1 cellular context compared by ENCODE assay signal in the genomic region with DNA sequence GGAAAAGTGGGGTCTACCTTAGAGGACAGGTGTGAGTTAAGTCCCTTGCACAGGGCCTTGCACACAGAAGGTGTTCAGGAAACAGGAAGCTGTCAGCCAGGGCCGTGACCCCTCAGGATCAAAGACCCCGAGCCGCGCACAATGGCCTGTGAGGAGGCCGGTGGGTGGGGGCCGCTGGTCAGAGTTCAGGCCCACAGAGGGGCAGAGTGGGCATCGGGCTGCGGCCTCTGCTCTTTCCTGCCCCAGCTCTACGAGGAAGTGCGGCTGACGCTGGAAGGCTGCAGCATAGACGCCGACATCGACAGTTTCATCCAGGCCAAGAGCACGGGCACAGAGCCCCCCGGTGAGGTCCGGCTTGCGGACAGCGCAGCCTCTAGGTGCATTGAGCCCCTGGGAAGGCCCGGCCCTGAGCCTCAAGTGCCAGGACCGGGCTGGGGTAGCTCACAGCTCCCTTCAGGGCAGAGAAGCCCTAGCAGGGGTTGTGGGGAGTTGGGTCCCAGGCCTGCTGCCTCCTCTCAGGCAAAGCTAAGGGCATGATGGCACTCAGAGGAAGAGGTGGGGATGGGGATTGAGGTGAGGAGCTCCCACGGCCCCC.
TF ChIP-seq lines count a peak whose summit lies in the region.

No MANE protein-coding gene starts in this region.

TF ChIP-seq in HepG2, 621 proteins besides CTCF, POLR2A, EP300 and RAD21 (continued from another document and continues in another):
- TF ChIP-seq, protein P1, sequence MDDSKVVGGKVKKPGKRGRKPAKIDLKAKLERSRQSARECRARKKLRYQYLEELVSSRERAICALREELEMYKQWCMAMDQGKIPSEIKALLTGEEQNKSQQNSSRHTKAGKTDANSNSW (CRISPR knock-in tag; IDR thresholded peaks at IDR 0.05; ENCODE audit: borderline replicate concordance), result no peak
- peak; percentile 82 for TF ChIP-seq ZFY (CRISPR knock-in tag; IDR thresholded peaks at IDR 0.05)
- TF ChIP-seq FOXO1 (CRISPR knock-in tag; IDR thresholded peaks at IDR 0.05), result peak; percentile 66; the same call in 1 of the 2 replicates
- no peak for TF ChIP-seq GLMP (CRISPR knock-in tag; IDR thresholded peaks at IDR 0.05; ENCODE audit: borderline replicate concordance)
- peak; percentile 40; the same call in 1 of the 2 replicates for TF ChIP-seq ARNTL (CRISPR knock-in tag; IDR thresholded peaks at IDR 0.05)
- no peak for TF ChIP-seq BATF2 (CRISPR knock-in tag; IDR thresholded peaks at IDR 0.05)
- TF ChIP-seq, protein P2, sequence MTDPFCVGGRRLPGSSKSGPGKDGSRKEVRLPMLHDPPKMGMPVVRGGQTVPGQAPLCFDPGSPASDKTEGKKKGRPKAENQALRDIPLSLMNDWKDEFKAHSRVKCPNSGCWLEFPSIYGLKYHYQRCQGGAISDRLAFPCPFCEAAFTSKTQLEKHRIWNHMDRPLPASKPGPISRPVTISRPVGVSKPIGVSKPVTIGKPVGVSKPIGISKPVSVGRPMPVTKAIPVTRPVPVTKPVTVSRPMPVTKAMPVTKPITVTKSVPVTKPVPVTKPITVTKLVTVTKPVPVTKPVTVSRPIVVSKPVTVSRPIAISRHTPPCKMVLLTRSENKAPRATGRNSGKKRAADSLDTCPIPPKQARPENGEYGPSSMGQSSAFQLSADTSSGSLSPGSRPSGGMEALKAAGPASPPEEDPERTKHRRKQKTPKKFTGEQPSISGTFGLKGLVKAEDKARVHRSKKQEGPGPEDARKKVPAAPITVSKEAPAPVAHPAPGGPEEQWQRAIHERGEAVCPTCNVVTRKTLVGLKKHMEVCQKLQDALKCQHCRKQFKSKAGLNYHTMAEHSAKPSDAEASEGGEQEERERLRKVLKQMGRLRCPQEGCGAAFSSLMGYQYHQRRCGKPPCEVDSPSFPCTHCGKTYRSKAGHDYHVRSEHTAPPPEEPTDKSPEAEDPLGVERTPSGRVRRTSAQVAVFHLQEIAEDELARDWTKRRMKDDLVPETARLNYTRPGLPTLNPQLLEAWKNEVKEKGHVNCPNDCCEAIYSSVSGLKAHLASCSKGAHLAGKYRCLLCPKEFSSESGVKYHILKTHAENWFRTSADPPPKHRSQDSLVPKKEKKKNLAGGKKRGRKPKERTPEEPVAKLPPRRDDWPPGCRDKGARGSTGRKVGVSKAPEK (CRISPR knock-in tag; IDR thresholded peaks at IDR 0.05; ENCODE audit: borderline replicate concordance), result no peak
- TF ChIP-seq SKI (IDR thresholded peaks at IDR 0.05; ENCODE audit: partially characterized antibody), result no peak
- TF ChIP-seq SSRP1 (CRISPR knock-in tag; IDR thresholded peaks at IDR 0.05), result no peak
- TF ChIP-seq STAT6 (CRISPR knock-in tag; IDR thresholded peaks at IDR 0.05; ENCODE audit: borderline replicate concordance), result no peak
- TF ChIP-seq ZNF446 (CRISPR knock-in tag; IDR thresholded peaks at IDR 0.05), result no peak
- TF ChIP-seq GABPA (IDR thresholded peaks at IDR 0.05; ENCODE audit: low read depth, low read length), result no peak
- peak; percentile 89 for TF ChIP-seq GABPA (CRISPR knock-in tag; IDR thresholded peaks at IDR 0.05; ENCODE audit: low read depth)
- TF ChIP-seq KAT8 (CRISPR knock-in tag; IDR thresholded peaks at IDR 0.05), result peak; percentile 72
- peak; percentile 79 for TF ChIP-seq GATAD2A (CRISPR knock-in tag; IDR thresholded peaks at IDR 0.05)
- TF ChIP-seq ZNF724P (CRISPR knock-in tag; IDR thresholded peaks at IDR 0.05; ENCODE audit: borderline replicate concordance), result 0 out of 2 replicates have a peak, but pooled peaks have one; percentile 44
- TF ChIP-seq THAP9 (CRISPR knock-in tag; IDR thresholded peaks at IDR 0.05; ENCODE audit: borderline replicate concordance), result peak; percentile 65; the same call in 1 of the 2 replicates
- TF ChIP-seq, protein P3, sequence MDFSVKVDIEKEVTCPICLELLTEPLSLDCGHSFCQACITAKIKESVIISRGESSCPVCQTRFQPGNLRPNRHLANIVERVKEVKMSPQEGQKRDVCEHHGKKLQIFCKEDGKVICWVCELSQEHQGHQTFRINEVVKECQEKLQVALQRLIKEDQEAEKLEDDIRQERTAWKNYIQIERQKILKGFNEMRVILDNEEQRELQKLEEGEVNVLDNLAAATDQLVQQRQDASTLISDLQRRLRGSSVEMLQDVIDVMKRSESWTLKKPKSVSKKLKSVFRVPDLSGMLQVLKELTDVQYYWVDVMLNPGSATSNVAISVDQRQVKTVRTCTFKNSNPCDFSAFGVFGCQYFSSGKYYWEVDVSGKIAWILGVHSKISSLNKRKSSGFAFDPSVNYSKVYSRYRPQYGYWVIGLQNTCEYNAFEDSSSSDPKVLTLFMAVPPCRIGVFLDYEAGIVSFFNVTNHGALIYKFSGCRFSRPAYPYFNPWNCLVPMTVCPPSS (IDR thresholded peaks at IDR 0.05), result no peak
- TF ChIP-seq, protein P4, sequence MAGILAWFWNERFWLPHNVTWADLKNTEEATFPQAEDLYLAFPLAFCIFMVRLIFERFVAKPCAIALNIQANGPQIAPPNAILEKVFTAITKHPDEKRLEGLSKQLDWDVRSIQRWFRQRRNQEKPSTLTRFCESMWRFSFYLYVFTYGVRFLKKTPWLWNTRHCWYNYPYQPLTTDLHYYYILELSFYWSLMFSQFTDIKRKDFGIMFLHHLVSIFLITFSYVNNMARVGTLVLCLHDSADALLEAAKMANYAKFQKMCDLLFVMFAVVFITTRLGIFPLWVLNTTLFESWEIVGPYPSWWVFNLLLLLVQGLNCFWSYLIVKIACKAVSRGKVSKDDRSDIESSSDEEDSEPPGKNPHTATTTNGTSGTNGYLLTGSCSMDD (CRISPR knock-in tag; IDR thresholded peaks at IDR 0.05), result no peak
- 0 out of 2 replicates have a peak, but pooled peaks have one; percentile 66 for TF ChIP-seq ZNF572 (CRISPR knock-in tag; IDR thresholded peaks at IDR 0.05)
- TF ChIP-seq ZFX (CRISPR knock-in tag; IDR thresholded peaks at IDR 0.05; ENCODE audit: low read depth), result peak; percentile 88
- no peak for TF ChIP-seq SP4 (CRISPR knock-in tag; IDR thresholded peaks at IDR 0.05)
- TF ChIP-seq SAFB2 (CRISPR knock-in tag; IDR thresholded peaks at IDR 0.05; ENCODE audit: borderline replicate concordance, low read depth), result peak; percentile 62; the same call in 1 of the 2 replicates
- TF ChIP-seq SIN3A (IDR thresholded peaks at IDR 0.05; ENCODE audit: borderline replicate concordance, low read depth, low read length), result 0 out of 2 replicates have a peak, but pooled peaks have one; percentile 18
- 0 out of 2 replicates have a peak, but pooled peaks have one; percentile 31 for TF ChIP-seq ZNF709 (CRISPR knock-in tag; IDR thresholded peaks at IDR 0.05)
- no peak for TF ChIP-seq NFATC3 (CRISPR knock-in tag; IDR thresholded peaks at IDR 0.05)
- TF ChIP-seq ZNF788 (CRISPR knock-in tag; IDR thresholded peaks at IDR 0.05; ENCODE audit: borderline replicate concordance), result no peak; the same call in 1 of the 2 replicates
- peak; percentile 55; the same call in 1 of the 2 replicates for TF ChIP-seq HDAC1 (CRISPR knock-in tag; IDR thresholded peaks at IDR 0.05)
- TF ChIP-seq CBX5 (CRISPR knock-in tag; IDR thresholded peaks at IDR 0.05; ENCODE audit: borderline replicate concordance), result no peak
- TF ChIP-seq SRSF9 (IDR thresholded peaks at IDR 0.05; ENCODE audit: borderline replicate concordance, insufficient read depth, low read depth, low read length, poor library complexity, severe bottlenecking), result no peak
- no peak for TF ChIP-seq RAD51 (IDR thresholded peaks at IDR 0.05; ENCODE audit: borderline replicate concordance)
- TF ChIP-seq ARID3A (IDR thresholded peaks at IDR 0.05; ENCODE audit: low read depth, low read length), result no peak
- TF ChIP-seq THAP7 (CRISPR knock-in tag; IDR thresholded peaks at IDR 0.05), result 0 out of 2 replicates have a peak, but pooled peaks have one; percentile 9
- no peak for TF ChIP-seq RBM22 (optimal IDR thresholded peaks at IDR 0.05; ENCODE audit: low read length)
- TF ChIP-seq MED13 (CRISPR knock-in tag; IDR thresholded peaks at IDR 0.05), result no peak
- no peak for TF ChIP-seq NAIF1 (CRISPR knock-in tag; IDR thresholded peaks at IDR 0.05; ENCODE audit: borderline replicate concordance)
- TF ChIP-seq ZNF782 (CRISPR knock-in tag; IDR thresholded peaks at IDR 0.05; ENCODE audit: borderline replicate concordance), result no peak; the same call in 1 of the 2 replicates
- TF ChIP-seq ZNF563 (CRISPR knock-in tag; IDR thresholded peaks at IDR 0.05), result peak; percentile 82; the same call in 1 of the 2 replicates
- peak; percentile 85 for TF ChIP-seq NR2F2 (IDR thresholded peaks at IDR 0.05; ENCODE audit: borderline replicate concordance, low read depth)
- TF ChIP-seq THAP8 (CRISPR knock-in tag; IDR thresholded peaks at IDR 0.05; ENCODE audit: borderline replicate concordance), result no peak
- no peak for TF ChIP-seq PAX8 (CRISPR knock-in tag; IDR thresholded peaks at IDR 0.05; ENCODE audit: borderline replicate concordance)
- no peak for TF ChIP-seq DMAP1 (CRISPR knock-in tag; IDR thresholded peaks at IDR 0.05)
- no peak for TF ChIP-seq RFX3 (CRISPR knock-in tag; IDR thresholded peaks at IDR 0.05)
- TF ChIP-seq KDM5B (CRISPR knock-in tag; IDR thresholded peaks at IDR 0.05; ENCODE audit: borderline replicate concordance), result no peak; the same call in 1 of the 2 replicates
- TF ChIP-seq KDM2A (CRISPR knock-in tag; IDR thresholded peaks at IDR 0.05; ENCODE audit: borderline replicate concordance, low read depth), result peak; percentile 72
- no peak for TF ChIP-seq MXD4 (CRISPR knock-in tag; IDR thresholded peaks at IDR 0.05)
- TF ChIP-seq KLF13 (CRISPR knock-in tag; IDR thresholded peaks at IDR 0.05), result no peak
